In the genomic region with DNA sequence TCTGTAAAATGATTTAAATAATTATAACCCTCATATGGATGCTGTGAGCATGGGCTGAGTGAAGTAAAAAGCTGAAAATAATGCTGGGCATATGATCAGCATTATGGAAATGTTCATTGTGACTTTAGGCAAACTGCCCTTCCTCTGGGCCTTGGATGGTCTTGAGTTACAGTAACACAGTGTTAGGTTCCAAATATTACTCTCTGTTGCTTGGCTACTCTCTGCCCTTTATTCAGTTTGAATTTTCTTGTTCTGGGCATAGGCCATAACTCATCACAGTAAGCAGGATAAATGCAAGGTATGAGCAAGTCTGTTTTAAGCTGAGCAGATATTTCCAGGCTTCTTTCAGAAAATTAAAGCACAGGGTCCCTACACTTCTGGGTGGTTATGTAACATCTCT, we compare ENCODE assay signal across 20 cellular contexts.
A peak's percentile ranks its signal among the peaks of the same experiment; 100 is the strongest.
DNase-seq lines count a peak whose midpoint lies in the region; ATAC-seq and TF ChIP-seq lines count a peak whose summit lies in the region.
"Had no signal": no experiment of that assay in that cellular context is flagged by ENCODE, and none has a peak within 500 bp of the region (broad histone marks: within the 10 kb centered on the region; RNA-seq: fewer than 3 reads in every experiment).

No MANE protein-coding gene starts in this region.

- no peak for DNase-seq in right cardiac atrium
- no peak for DNase-seq in cardiac septum (ENCODE audit: low spot score)
- DNase-seq in osteoblast (ENCODE audit: insufficient read length, low spot score, missing footprints) = peak; percentile 19
- DNase-seq in breast epithelium (ENCODE audit: low spot score in 2 of 2) = no peak
- DNase-seq in SJCRH30 = no peak
- DNase-seq: AML-193; BE2C; Calu3; CD4-positive, alpha-beta T cell; COR-L47; DMS53; DMS79 treated with DMSO at 0.1 percent for 48 hours; GF-D8; H9 had no signal

- no peak overlapping the region for H2AFZ ChIP-seq in osteoblast (ENCODE audit: low read length)
- H2AFZ ChIP-seq: GM23338 had no signal

- H3K4me1 ChIP-seq in right cardiac atrium (ENCODE audit: control insufficient read depth, insufficient read depth, low read length) (no peaks in the 10 kb centered on the region), osteoblast (ENCODE audit: insufficient read depth, low read length) (no peaks in the 10 kb centered on the region), stomach smooth muscle (ENCODE audit: control insufficient read depth, insufficient read depth, low read length) (peaks cover 5% of the 10 kb centered on the region), breast epithelium (no peaks in the 10 kb centered on the region), SJCRH30 (no peaks in the 10 kb centered on the region)
- H3K4me1 ChIP-seq: BE2C; BLaER1 treated with 17β-estradiol and CSF1 and Interleukin-3, amounts not matched to agents 10 nM and 100 nM had no signal

- H3K4me2 ChIP-seq in osteoblast (ENCODE audit: insufficient read depth, low read length) = no peak overlapping the region
- H3K4me2 ChIP-seq: BLaER1 treated with 17β-estradiol and CSF1 and Interleukin-3, amounts not matched to agents 10 nM and 100 nM; GM23338 had no signal

- no peak for TF ChIP-seq POLR2A in breast epithelium (IDR thresholded peaks at IDR 0.05)

- intact Hi-C loops in right cardiac atrium (cut with DNase I) = no loop called here
- intact Hi-C loops in cardiac septum (cut with DNase I) = no loop called here
- intact Hi-C loops in breast epithelium (cut with DNase I; ENCODE audit: low total_unique reads) = no loop called here

- no peak overlapping the region for H3K9ac ChIP-seq in stomach smooth muscle (ENCODE audit: low read length in 2 of 2)
- H3K9ac ChIP-seq: BLaER1 treated with 17β-estradiol and CSF1 and Interleukin-3, amounts not matched to agents 10 nM and 100 nM had no signal

- H3K79me2 ChIP-seq in osteoblast (ENCODE audit: insufficient read depth, low read length) = no peaks in the 10 kb centered on the region

- ATAC-seq in right cardiac atrium (peak; percentile 43 to 59), HG02623 (IDR thresholded peaks at IDR 0.05; ENCODE audit: unreplicated experiment) (no peak)
- ATAC-seq: GM23338, HCT116 had no signal

- no peaks in the 10 kb centered on the region for H4K20me1 ChIP-seq in osteoblast (ENCODE audit: insufficient read depth, low read length)
- H4K20me1 ChIP-seq: BLaER1 treated with 17β-estradiol and CSF1 and Interleukin-3, amounts not matched to agents 10 nM and 100 nM had no signal

- no peak for TF ChIP-seq CTCF in osteoblast (IDR thresholded peaks at IDR 0.05; ENCODE audit: extremely low read depth, low read depth, low read length)
- TF ChIP-seq CTCF in breast epithelium (IDR thresholded peaks at IDR 0.05) = no peak

- no peaks in the 10 kb centered on the region for H3K27me3 ChIP-seq in right cardiac atrium (ENCODE audit: control insufficient read depth, insufficient read depth)
- H3K27me3 ChIP-seq in osteoblast (ENCODE audit: insufficient read depth, low read length) = no peaks in the 10 kb centered on the region
- H3K27me3 ChIP-seq in stomach smooth muscle (ENCODE audit: control insufficient read depth in 1 of 2, insufficient read depth in 2 of 2, low read length in 2 of 2) = no peaks in the 10 kb centered on the region
- H3K27me3 ChIP-seq in breast epithelium = no peaks in the 10 kb centered on the region
- H3K27me3 ChIP-seq in SJCRH30 = no peaks in the 10 kb centered on the region
- H3K27me3 ChIP-seq: BE2C; BLaER1 treated with 17β-estradiol and CSF1 and Interleukin-3, amounts not matched to agents 10 nM and 100 nM had no signal

- H3K36me3 ChIP-seq in osteoblast (ENCODE audit: insufficient read depth, low read length) (no peaks in the 10 kb centered on the region), stomach smooth muscle (ENCODE audit: control insufficient read depth in 2 of 2, insufficient read depth in 2 of 2, low read length in 2 of 2) (no peaks in the 10 kb centered on the region), breast epithelium (no peaks in the 10 kb centered on the region), SJCRH30 (no peaks in the 10 kb centered on the region)
- H3K36me3 ChIP-seq: BE2C; BLaER1 treated with 17β-estradiol and CSF1 and Interleukin-3, amounts not matched to agents 10 nM and 100 nM had no signal

- H3K4me3 ChIP-seq in right cardiac atrium (ENCODE audit: low read length) = no peak overlapping the region
- H3K4me3 ChIP-seq in osteoblast (ENCODE audit: insufficient read depth, low read length) = no peak overlapping the region
- no peak overlapping the region for H3K4me3 ChIP-seq in stomach smooth muscle (ENCODE audit: low read length in 2 of 2)
- H3K4me3 ChIP-seq in breast epithelium = no peak overlapping the region
- H3K4me3 ChIP-seq in SJCRH30 = no peak overlapping the region
- H3K4me3 ChIP-seq: BLaER1 treated with 17β-estradiol and CSF1 and Interleukin-3, amounts not matched to agents 10 nM and 100 nM; GM23338 had no signal

- H3K9me3 ChIP-seq in right cardiac atrium (ENCODE audit: control insufficient read depth, low read length) (no peaks in the 10 kb centered on the region), osteoblast (ENCODE audit: low read depth, low read length) (no peaks in the 10 kb centered on the region), stomach smooth muscle (ENCODE audit: control insufficient read depth in 2 of 2, low read length in 2 of 2) (no peaks in the 10 kb centered on the region), breast epithelium (peaks cover 0 to 9% of the 10 kb centered on the region in 2 donors), SJCRH30 (replicated peaks) (no peaks in the 10 kb centered on the region)
- H3K9me3 ChIP-seq: BE2C had no signal

- no peak overlapping the region for H3K27ac ChIP-seq in right cardiac atrium (ENCODE audit: low read length)
- H3K27ac ChIP-seq in osteoblast (ENCODE audit: low read depth, low read length) = no peak overlapping the region
- peak overlapping the region; percentile 25 for H3K27ac ChIP-seq in stomach smooth muscle (ENCODE audit: low read length)
- no peak overlapping the region for H3K27ac ChIP-seq in breast epithelium
- no peak overlapping the region for H3K27ac ChIP-seq in SJCRH30
- H3K27ac ChIP-seq: 22Rv1; BLaER1 treated with 17β-estradiol and CSF1 and Interleukin-3, amounts not matched to agents 10 nM and 100 nM had no signal
